In the genomic region with DNA sequence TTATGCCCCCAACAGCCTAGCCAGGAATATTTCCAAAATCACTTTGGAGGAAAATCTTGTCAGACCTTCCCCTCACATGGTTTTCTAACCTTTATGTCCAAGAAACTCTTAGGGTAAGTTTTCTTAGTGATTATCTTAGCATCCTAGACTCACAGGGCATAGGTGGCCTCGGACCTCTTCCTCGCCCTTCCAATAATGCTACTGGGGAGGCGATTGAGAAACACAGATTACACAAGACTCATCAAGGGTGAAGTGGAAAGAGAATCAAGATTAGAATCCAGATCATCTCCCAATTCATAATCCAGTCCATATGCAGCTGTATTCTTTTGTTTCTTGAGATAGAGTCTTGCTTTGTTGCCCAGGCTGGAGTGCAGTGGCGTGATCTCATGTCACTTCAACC, we compare ENCODE assay signal across 18 cellular contexts.
"Had no signal": no experiment of that assay in that cellular context is flagged by ENCODE, and none has a peak within 500 bp of the region (broad histone marks: within the 10 kb centered on the region; RNA-seq: fewer than 3 reads in every experiment).

No MANE protein-coding gene starts in this region.

- H3K27ac ChIP-seq: testis had no signal

- H3K4me3 ChIP-seq: skin epidermis, testis had no signal

- H3K36me3 Mint-ChIP-seq: activated CD8-positive, alpha-beta memory T cell treated with anti-CD3 and anti-CD28 coated beads, Interleukin-2, amount 10 ng/mL, durations not matched to agents 7 days and 5 days; activated naive CD8-positive, alpha-beta T cell treated with anti-CD3 and anti-CD28 coated beads, Interleukin-2, amount 10 ng/mL, durations not matched to agents 7 days and 5 days; brain; natural killer cell treated with Interleukin-12 subunit alpha and Interleukin-12 subunit beta and Interleukin-15 and Interleukin-18, amount 100 ng/mL, for 72 hours; type B pancreatic cell had no signal

- H3K27me3 ChIP-seq: testis had no signal

- ATAC-seq: activated CD8-positive, alpha-beta memory T cell treated with anti-CD3 and anti-CD28 coated beads, Interleukin-2, amount 10 ng/mL, durations not matched to agents 7 days and 5 days; activated T-helper 17 cell treated with anti-CD3 and anti-CD28 coated beads, Interleukin-2, amount 50 U/mL, for 72 hours; natural killer cell treated with Interleukin-12 subunit alpha and Interleukin-12 subunit beta and Interleukin-15 and Interleukin-18, amount 100 ng/mL, for 72 hours had no signal

- H3K9me3 ChIP-seq: testis had no signal

- H3K9me3 Mint-ChIP-seq: activated B cell treated with CpG ODN at 0.5 μM for 24 hours; activated CD4-positive, alpha-beta memory T cell treated with anti-CD3 and anti-CD28 coated beads, Interleukin-2, amount 10 ng/mL, durations not matched to agents 7 days and 5 days; activated T-helper 17 cell treated with anti-CD3 and anti-CD28 coated beads, Interleukin-2, amount 50 U/mL, for 72 hours; brain; natural killer cell treated with Interleukin-12 subunit alpha and Interleukin-12 subunit beta and Interleukin-15 and Interleukin-18, amount 100 ng/mL, for 72 hours; T-helper 2 cell treated with Interferon-gamma antibody and Interleukin-4, amounts not matched to agents 5 μg/mL and 100 μg/mL, for 36 hours; type B pancreatic cell had no signal

- DNase-seq: activated B cell treated with CpG ODN at 0.5 μM for 24 hours; activated CD4-positive, alpha-beta memory T cell treated with anti-CD3 and anti-CD28 coated beads, Interleukin-2, amount 10 ng/mL, durations not matched to agents 7 days and 5 days; activated CD4-positive, alpha-beta T cell treated with anti-CD3 and anti-CD28 coated beads for 48 hours; activated CD8-positive, alpha-beta memory T cell treated with anti-CD3 and anti-CD28 coated beads, Interleukin-2, amount 10 ng/mL, durations not matched to agents 7 days and 5 days; activated naive CD4-positive, alpha-beta T cell; activated naive CD8-positive, alpha-beta T cell treated with anti-CD3 and anti-CD28 coated beads, Interleukin-2, amount 10 ng/mL, durations not matched to agents 7 days and 5 days; effector CD4-positive, alpha-beta T cell; left cardiac atrium; mesendoderm; retina; stimulated activated CD4-positive, alpha-beta T cell treated with anti-CD3 and anti-CD28 coated beads, Interleukin-4, amount 100 ng/mL, for 1 hour; testis had no signal

- H3K27me3 Mint-ChIP-seq: activated B cell treated with CpG ODN at 0.5 μM for 24 hours; activated CD4-positive, alpha-beta memory T cell treated with anti-CD3 and anti-CD28 coated beads, Interleukin-2, amount 10 ng/mL, durations not matched to agents 7 days and 5 days; activated CD8-positive, alpha-beta memory T cell treated with anti-CD3 and anti-CD28 coated beads, Interleukin-2, amount 10 ng/mL, durations not matched to agents 7 days and 5 days; activated naive CD8-positive, alpha-beta T cell treated with anti-CD3 and anti-CD28 coated beads, Interleukin-2, amount 10 ng/mL, durations not matched to agents 7 days and 5 days; activated T-helper 17 cell treated with anti-CD3 and anti-CD28 coated beads, Interleukin-2, amount 50 U/mL, for 72 hours had no signal

- H3K4me1 ChIP-seq: testis had no signal

- H3K27ac Mint-ChIP-seq: activated B cell treated with CpG ODN at 0.5 μM for 24 hours; activated CD4-positive, alpha-beta memory T cell treated with anti-CD3 and anti-CD28 coated beads, Interleukin-2, amount 10 ng/mL, durations not matched to agents 7 days and 5 days; activated CD8-positive, alpha-beta memory T cell treated with anti-CD3 and anti-CD28 coated beads, Interleukin-2, amount 10 ng/mL, durations not matched to agents 7 days and 5 days; activated naive CD8-positive, alpha-beta T cell treated with anti-CD3 and anti-CD28 coated beads, Interleukin-2, amount 10 ng/mL, durations not matched to agents 7 days and 5 days; activated T-helper 17 cell treated with anti-CD3 and anti-CD28 coated beads, Interleukin-2, amount 50 U/mL, for 72 hours; brain; natural killer cell treated with Interleukin-12 subunit alpha and Interleukin-12 subunit beta and Interleukin-15 and Interleukin-18, amount 100 ng/mL, for 72 hours; T-helper 2 cell treated with Interferon-gamma antibody and Interleukin-4, amounts not matched to agents 5 μg/mL and 100 μg/mL, for 36 hours; type B pancreatic cell had no signal

- H3K4me3 Mint-ChIP-seq: activated B cell treated with CpG ODN at 0.5 μM for 24 hours; activated CD4-positive, alpha-beta memory T cell treated with anti-CD3 and anti-CD28 coated beads, Interleukin-2, amount 10 ng/mL, durations not matched to agents 7 days and 5 days; activated CD8-positive, alpha-beta memory T cell treated with anti-CD3 and anti-CD28 coated beads, Interleukin-2, amount 10 ng/mL, durations not matched to agents 7 days and 5 days; activated naive CD8-positive, alpha-beta T cell treated with anti-CD3 and anti-CD28 coated beads, Interleukin-2, amount 10 ng/mL, durations not matched to agents 7 days and 5 days; activated T-helper 17 cell treated with anti-CD3 and anti-CD28 coated beads, Interleukin-2, amount 50 U/mL, for 72 hours; brain; natural killer cell treated with Interleukin-12 subunit alpha and Interleukin-12 subunit beta and Interleukin-15 and Interleukin-18, amount 100 ng/mL, for 72 hours; T-helper 2 cell treated with Interferon-gamma antibody and Interleukin-4, amounts not matched to agents 5 μg/mL and 100 μg/mL, for 36 hours; type B pancreatic cell had no signal

- H3K4me1 Mint-ChIP-seq: activated B cell treated with CpG ODN at 0.5 μM for 24 hours; activated CD4-positive, alpha-beta memory T cell treated with anti-CD3 and anti-CD28 coated beads, Interleukin-2, amount 10 ng/mL, durations not matched to agents 7 days and 5 days; activated CD8-positive, alpha-beta memory T cell treated with anti-CD3 and anti-CD28 coated beads, Interleukin-2, amount 10 ng/mL, durations not matched to agents 7 days and 5 days; activated naive CD8-positive, alpha-beta T cell treated with anti-CD3 and anti-CD28 coated beads, Interleukin-2, amount 10 ng/mL, durations not matched to agents 7 days and 5 days; activated T-helper 17 cell treated with anti-CD3 and anti-CD28 coated beads, Interleukin-2, amount 50 U/mL, for 72 hours had no signal
